ENCODE assay signal across 11 cellular contexts in genomic region chr18:49275448-49275847, GRCh38.
"Had no signal": no experiment of that assay in that cellular context is flagged by ENCODE, and none has a peak within 500 bp of the region (broad histone marks: within the 10 kb centered on the region; RNA-seq: fewer than 3 reads in every experiment).

No MANE protein-coding gene starts in this region.

- H3K4me3 ChIP-seq: GM23248, GM23338, HAP-1 had no signal

- H2AFZ ChIP-seq: GM23248, GM23338 had no signal

- H3K9me3 ChIP-seq: HAP-1 had no signal

- DNase-seq: GM23248, GOT3, H7, H9, HCEC 1CT, HFFc6 had no signal

- FAIRE-seq: H1, H54 had no signal

- H3K36me3 ChIP-seq: HAP-1 had no signal

- H3K9ac ChIP-seq: GM23248 had no signal

- H3K4me1 ChIP-seq: HAP-1 had no signal

- H3K4me2 ChIP-seq: GM23338 had no signal

- ATAC-seq: GM23338, HCT116 had no signal
